1 cellular context compared by ENCODE assay signal in the genomic region with DNA sequence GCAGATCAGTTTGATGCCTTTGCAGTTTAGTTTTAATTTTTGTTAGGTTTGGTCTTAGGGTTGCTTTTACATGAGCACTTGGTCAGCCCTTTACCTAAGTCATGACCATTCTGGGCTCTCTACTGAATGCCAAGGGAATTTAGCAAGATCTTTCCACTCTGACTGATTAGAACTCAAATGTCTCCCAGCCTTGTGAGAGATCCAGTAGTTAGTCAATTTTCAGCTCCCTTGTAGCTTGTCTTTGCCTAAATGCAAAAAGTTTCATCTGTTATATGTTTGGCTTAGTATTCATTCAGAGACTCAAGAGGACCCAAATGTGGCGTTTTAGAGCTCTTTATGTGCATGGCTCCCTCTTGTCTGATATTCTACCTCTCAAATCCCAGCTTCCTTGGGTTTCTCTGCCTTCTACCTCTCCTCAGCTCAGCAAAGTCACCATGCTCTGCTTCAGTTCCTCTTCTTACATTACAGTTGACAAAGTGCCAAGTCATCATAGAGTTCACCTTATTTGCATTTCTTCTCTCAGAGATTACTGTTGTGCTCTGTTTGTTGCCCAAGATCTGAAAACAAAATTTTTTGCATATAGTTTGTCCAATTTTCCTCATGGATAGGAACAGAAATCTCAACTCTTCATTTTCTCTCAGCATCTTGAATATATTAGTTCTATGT.
TF ChIP-seq lines count a peak whose summit lies in the region.

No MANE protein-coding gene starts in this region.

TF ChIP-seq in H1, 55 proteins besides CTCF, POLR2A, EP300 and RAD21:
- TF ChIP-seq JUND (IDR thresholded peaks at IDR 0.05; ENCODE audit: low read length) (no peak), SIX5 (IDR thresholded peaks at IDR 0.05; ENCODE audit: low read depth, low read length) (no peak), TCF12 (IDR thresholded peaks at IDR 0.05; ENCODE audit: low read depth, low read length) (no peak), HDAC2 (IDR thresholded peaks at IDR 0.05; ENCODE audit: borderline replicate concordance in 1 of 2, low read depth in 2 of 2, low read length in 2 of 2) (no peak), SUZ12 (IDR thresholded peaks at IDR 0.05; ENCODE audit: low read length) (no peak), TEAD4 (IDR thresholded peaks at IDR 0.05; ENCODE audit: low read depth, low read length) (no peak)
- TF ChIP-seq, protein P1, sequence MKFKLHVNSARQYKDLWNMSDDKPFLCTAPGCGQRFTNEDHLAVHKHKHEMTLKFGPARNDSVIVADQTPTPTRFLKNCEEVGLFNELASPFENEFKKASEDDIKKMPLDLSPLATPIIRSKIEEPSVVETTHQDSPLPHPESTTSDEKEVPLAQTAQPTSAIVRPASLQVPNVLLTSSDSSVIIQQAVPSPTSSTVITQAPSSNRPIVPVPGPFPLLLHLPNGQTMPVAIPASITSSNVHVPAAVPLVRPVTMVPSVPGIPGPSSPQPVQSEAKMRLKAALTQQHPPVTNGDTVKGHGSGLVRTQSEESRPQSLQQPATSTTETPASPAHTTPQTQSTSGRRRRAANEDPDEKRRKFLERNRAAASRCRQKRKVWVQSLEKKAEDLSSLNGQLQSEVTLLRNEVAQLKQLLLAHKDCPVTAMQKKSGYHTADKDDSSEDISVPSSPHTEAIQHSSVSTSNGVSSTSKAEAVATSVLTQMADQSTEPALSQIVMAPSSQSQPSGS (IDR thresholded peaks at IDR 0.05; ENCODE audit: low read length), result no peak
- TF ChIP-seq, protein P2, sequence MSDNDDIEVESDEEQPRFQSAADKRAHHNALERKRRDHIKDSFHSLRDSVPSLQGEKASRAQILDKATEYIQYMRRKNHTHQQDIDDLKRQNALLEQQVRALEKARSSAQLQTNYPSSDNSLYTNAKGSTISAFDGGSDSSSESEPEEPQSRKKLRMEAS (IDR thresholded peaks at IDR 0.05), result no peak
- TF ChIP-seq, protein P3, sequence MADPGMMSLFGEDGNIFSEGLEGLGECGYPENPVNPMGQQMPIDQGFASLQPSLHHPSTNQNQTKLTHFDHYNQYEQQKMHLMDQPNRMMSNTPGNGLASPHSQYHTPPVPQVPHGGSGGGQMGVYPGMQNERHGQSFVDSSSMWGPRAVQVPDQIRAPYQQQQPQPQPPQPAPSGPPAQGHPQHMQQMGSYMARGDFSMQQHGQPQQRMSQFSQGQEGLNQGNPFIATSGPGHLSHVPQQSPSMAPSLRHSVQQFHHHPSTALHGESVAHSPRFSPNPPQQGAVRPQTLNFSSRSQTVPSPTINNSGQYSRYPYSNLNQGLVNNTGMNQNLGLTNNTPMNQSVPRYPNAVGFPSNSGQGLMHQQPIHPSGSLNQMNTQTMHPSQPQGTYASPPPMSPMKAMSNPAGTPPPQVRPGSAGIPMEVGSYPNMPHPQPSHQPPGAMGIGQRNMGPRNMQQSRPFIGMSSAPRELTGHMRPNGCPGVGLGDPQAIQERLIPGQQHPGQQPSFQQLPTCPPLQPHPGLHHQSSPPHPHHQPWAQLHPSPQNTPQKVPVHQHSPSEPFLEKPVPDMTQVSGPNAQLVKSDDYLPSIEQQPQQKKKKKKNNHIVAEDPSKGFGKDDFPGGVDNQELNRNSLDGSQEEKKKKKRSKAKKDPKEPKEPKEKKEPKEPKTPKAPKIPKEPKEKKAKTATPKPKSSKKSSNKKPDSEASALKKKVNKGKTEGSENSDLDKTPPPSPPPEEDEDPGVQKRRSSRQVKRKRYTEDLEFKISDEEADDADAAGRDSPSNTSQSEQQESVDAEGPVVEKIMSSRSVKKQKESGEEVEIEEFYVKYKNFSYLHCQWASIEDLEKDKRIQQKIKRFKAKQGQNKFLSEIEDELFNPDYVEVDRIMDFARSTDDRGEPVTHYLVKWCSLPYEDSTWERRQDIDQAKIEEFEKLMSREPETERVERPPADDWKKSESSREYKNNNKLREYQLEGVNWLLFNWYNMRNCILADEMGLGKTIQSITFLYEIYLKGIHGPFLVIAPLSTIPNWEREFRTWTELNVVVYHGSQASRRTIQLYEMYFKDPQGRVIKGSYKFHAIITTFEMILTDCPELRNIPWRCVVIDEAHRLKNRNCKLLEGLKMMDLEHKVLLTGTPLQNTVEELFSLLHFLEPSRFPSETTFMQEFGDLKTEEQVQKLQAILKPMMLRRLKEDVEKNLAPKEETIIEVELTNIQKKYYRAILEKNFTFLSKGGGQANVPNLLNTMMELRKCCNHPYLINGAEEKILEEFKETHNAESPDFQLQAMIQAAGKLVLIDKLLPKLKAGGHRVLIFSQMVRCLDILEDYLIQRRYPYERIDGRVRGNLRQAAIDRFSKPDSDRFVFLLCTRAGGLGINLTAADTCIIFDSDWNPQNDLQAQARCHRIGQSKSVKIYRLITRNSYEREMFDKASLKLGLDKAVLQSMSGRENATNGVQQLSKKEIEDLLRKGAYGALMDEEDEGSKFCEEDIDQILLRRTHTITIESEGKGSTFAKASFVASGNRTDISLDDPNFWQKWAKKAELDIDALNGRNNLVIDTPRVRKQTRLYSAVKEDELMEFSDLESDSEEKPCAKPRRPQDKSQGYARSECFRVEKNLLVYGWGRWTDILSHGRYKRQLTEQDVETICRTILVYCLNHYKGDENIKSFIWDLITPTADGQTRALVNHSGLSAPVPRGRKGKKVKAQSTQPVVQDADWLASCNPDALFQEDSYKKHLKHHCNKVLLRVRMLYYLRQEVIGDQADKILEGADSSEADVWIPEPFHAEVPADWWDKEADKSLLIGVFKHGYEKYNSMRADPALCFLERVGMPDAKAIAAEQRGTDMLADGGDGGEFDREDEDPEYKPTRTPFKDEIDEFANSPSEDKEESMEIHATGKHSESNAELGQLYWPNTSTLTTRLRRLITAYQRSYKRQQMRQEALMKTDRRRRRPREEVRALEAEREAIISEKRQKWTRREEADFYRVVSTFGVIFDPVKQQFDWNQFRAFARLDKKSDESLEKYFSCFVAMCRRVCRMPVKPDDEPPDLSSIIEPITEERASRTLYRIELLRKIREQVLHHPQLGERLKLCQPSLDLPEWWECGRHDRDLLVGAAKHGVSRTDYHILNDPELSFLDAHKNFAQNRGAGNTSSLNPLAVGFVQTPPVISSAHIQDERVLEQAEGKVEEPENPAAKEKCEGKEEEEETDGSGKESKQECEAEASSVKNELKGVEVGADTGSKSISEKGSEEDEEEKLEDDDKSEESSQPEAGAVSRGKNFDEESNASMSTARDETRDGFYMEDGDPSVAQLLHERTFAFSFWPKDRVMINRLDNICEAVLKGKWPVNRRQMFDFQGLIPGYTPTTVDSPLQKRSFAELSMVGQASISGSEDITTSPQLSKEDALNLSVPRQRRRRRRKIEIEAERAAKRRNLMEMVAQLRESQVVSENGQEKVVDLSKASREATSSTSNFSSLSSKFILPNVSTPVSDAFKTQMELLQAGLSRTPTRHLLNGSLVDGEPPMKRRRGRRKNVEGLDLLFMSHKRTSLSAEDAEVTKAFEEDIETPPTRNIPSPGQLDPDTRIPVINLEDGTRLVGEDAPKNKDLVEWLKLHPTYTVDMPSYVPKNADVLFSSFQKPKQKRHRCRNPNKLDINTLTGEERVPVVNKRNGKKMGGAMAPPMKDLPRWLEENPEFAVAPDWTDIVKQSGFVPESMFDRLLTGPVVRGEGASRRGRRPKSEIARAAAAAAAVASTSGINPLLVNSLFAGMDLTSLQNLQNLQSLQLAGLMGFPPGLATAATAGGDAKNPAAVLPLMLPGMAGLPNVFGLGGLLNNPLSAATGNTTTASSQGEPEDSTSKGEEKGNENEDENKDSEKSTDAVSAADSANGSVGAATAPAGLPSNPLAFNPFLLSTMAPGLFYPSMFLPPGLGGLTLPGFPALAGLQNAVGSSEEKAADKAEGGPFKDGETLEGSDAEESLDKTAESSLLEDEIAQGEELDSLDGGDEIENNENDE (IDR thresholded peaks at IDR 0.05; ENCODE audit: insufficient replicate concordance, low read length), result no peak
- TF ChIP-seq, protein P4, sequence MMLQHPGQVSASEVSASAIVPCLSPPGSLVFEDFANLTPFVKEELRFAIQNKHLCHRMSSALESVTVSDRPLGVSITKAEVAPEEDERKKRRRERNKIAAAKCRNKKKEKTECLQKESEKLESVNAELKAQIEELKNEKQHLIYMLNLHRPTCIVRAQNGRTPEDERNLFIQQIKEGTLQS (IDR thresholded peaks at IDR 0.05; ENCODE audit: insufficient read depth, low read depth, low read length), result no peak
